In the genomic region with DNA sequence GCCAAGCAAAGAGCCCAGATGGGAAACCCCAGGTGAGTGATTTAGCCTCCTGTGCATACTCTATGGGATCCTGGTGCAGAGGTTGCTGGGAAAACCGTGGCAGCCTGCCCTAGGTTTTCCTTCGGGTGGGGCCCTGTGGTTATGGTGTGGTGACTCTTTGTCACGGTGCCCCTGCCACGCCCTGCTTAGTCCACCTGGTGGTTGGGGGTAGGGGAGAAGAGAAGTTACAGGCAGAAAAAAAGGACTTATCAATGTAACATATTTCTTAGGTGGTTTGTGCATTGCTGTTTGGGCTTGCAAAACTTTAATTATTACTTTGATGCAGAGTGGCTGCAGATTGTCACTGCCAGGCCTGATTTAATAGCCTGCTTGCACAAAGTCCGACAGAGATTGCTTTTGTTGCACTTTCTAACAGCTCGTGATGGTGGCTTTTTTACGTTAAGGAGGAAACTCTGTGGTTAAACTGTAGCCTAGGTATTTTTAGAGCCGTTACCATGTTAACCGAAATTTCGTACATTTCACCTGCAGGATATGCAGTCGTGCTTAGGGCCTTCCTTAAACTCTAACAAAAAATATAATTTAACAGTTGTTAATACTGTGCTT, we compare ENCODE assay signal across 8 cellular contexts.
DNase-seq lines count a peak whose midpoint lies in the region; ATAC-seq lines count a peak whose summit lies in the region.

No MANE protein-coding gene starts in this region.

- no peaks in the 10 kb centered on the region for H3K4me1 ChIP-seq in aorta (ENCODE audit: control insufficient read depth in 1 of 2, insufficient read depth in 2 of 2, low read length in 2 of 2)

- intact Hi-C loops in aorta (cut with DNase I): loop anchor here (5.0 to 10.0 kb wide), 3 partner anchors 161 to 301 kb away; no protein-coding TSS in a partner anchor

- H3K36me3 Mint-ChIP-seq in central memory CD8-positive, alpha-beta T cell (ENCODE audit: insufficient read depth): no peaks in the 10 kb centered on the region
- H3K36me3 Mint-ChIP-seq in natural killer cell treated with Interleukin-12 subunit alpha and Interleukin-12 subunit beta and Interleukin-15 and Interleukin-18, amount 100 ng/mL, for 72 hours: no peaks in the 10 kb centered on the region

- no peak overlapping the region for H3K4me3 Mint-ChIP-seq in central memory CD8-positive, alpha-beta T cell
- H3K4me3 Mint-ChIP-seq in natural killer cell treated with Interleukin-12 subunit alpha and Interleukin-12 subunit beta and Interleukin-15 and Interleukin-18, amount 100 ng/mL, for 72 hours: peak overlapping the region; percentile 33

- peaks cover 10% of the 10 kb centered on the region for H3K4me1 Mint-ChIP-seq in central memory CD8-positive, alpha-beta T cell
- peaks cover 11 to 12% of the 10 kb centered on the region in 2 donors for H3K4me1 Mint-ChIP-seq in natural killer cell treated with Interleukin-12 subunit alpha and Interleukin-12 subunit beta and Interleukin-15 and Interleukin-18, amount 100 ng/mL, for 72 hours (ENCODE audit: low read depth in 2 of 2)

- ATAC-seq in GM19372 (IDR thresholded peaks at IDR 0.05; ENCODE audit: low read depth, unreplicated experiment): peak; percentile 67
- peak; percentile 65 for ATAC-seq in HG03378 (IDR thresholded peaks at IDR 0.05; ENCODE audit: unreplicated experiment)
- ATAC-seq in central memory CD8-positive, alpha-beta T cell (replicated peaks; ENCODE audit: extremely low read depth, poor library complexity, severe bottlenecking): peak; percentile 95
- peak; percentile 64 for ATAC-seq in natural killer cell treated with Interleukin-12 subunit alpha and Interleukin-12 subunit beta and Interleukin-15 and Interleukin-18, amount 100 ng/mL, for 72 hours
- no peak for ATAC-seq in aorta (ENCODE audit: low FRiP score)

- DNase-seq in Caki2 (ENCODE audit: low read depth) (peak; percentile 95), T-helper 1 cell (peak; percentile 9 to 90 (median 18)), aorta (peak in 1 of 2 donors; percentile 47), NCI-H1048 (lab: John Stamatoyannopoulos, UW) (no peak)
- DNase-seq in central memory CD8-positive, alpha-beta T cell (ENCODE audit: low spot score in 2 of 2): peak; percentile 13 to 21
- DNase-seq in natural killer cell treated with Interleukin-12 subunit alpha and Interleukin-12 subunit beta and Interleukin-15 and Interleukin-18, amount 100 ng/mL, for 72 hours (ENCODE audit: low spot score): no peak

- no peaks in the 10 kb centered on the region for H3K9me3 ChIP-seq in aorta (ENCODE audit: control insufficient read depth, low read length)

- peak overlapping the region in 1 of 2 donors; percentile 90 for H3K4me3 ChIP-seq in aorta (ENCODE audit: low read length in 2 of 2)

- no peaks in the 10 kb centered on the region for H3K27me3 ChIP-seq in aorta (ENCODE audit: control insufficient read depth in 1 of 2, insufficient read depth in 2 of 2, low read length in 1 of 2)

- 17 to 25% methylated on average over 11 of the region's 11 CpGs for WGBS in aorta, 2 donors

- no peaks in the 10 kb centered on the region for H3K9me3 Mint-ChIP-seq in central memory CD8-positive, alpha-beta T cell
- no peaks in the 10 kb centered on the region for H3K9me3 Mint-ChIP-seq in natural killer cell treated with Interleukin-12 subunit alpha and Interleukin-12 subunit beta and Interleukin-15 and Interleukin-18, amount 100 ng/mL, for 72 hours

- no peaks in the 10 kb centered on the region for H3K27me3 Mint-ChIP-seq in central memory CD8-positive, alpha-beta T cell
- peaks cover 0 to 2% of the 10 kb centered on the region in 2 donors for H3K27me3 Mint-ChIP-seq in natural killer cell treated with Interleukin-12 subunit alpha and Interleukin-12 subunit beta and Interleukin-15 and Interleukin-18, amount 100 ng/mL, for 72 hours

- in situ Hi-C loops in Caki2 (cut with HindIII; ENCODE audit: low pct_unique_long_range_greater_than_20kb, low sequenced_read_pairs): no loop called here

- H3K27ac ChIP-seq in aorta (ENCODE audit: low read depth in 1 of 2, low read length in 2 of 2): peak overlapping the region; percentile 66 to 82

- no peaks in the 10 kb centered on the region for H3K36me3 ChIP-seq in aorta (ENCODE audit: control insufficient read depth in 1 of 2, insufficient read depth in 2 of 2, low read length in 1 of 2)

- H3K27ac Mint-ChIP-seq in central memory CD8-positive, alpha-beta T cell (ENCODE audit: low read depth): no peak overlapping the region
- no peak overlapping the region for H3K27ac Mint-ChIP-seq in natural killer cell treated with Interleukin-12 subunit alpha and Interleukin-12 subunit beta and Interleukin-15 and Interleukin-18, amount 100 ng/mL, for 72 hours

Comparison
In these comparisons a context has a peak if more than half of its experiments do, and no peak if none do; other contexts are left out.
1. DNase-seq: peak in Caki2 (single experiment), T-helper 1 cell (5 of 5) and central memory CD8-positive, alpha-beta T cell (2 of 2); none in natural killer cell treated with Interleukin-12 subunit alpha and Interleukin-12 subunit beta and Interleukin-15 and Interleukin-18, amount 100 ng/mL, for 72 hours (single experiment) and NCI-H1048 (single experiment).